In genomic region chr1:16009030-16009460, GRCh38 we compare ENCODE assay signal across 9 cellular contexts. TPM values are rescaled to one million over a fixed set of nuclear protein-coding genes. Genes with fewer than 3 reads are reported as not detected.
A peak's percentile ranks its signal among the peaks of the same experiment; 100 is the strongest.
DNase-seq lines count a peak whose midpoint lies in the region; ATAC-seq and TF ChIP-seq lines count a peak whose summit lies in the region.
"Had no signal": no experiment of that assay in that cellular context is flagged by ENCODE, and none has a peak within 500 bp of the region (broad histone marks: within the 10 kb centered on the region; RNA-seq: fewer than 3 reads in every experiment).

No MANE protein-coding gene starts in this region.

- H3K4me1 Mint-ChIP-seq in activated naive CD4-positive, alpha-beta T cell treated with anti-CD3 and anti-CD28 coated beads, Interleukin-2, amount 10 ng/mL, durations not matched to agents 7 days and 5 days, result peaks cover 4% of the 10 kb centered on the region
- H3K4me1 Mint-ChIP-seq in glutamatergic neuron (ENCODE audit: low read depth, unreplicated experiment), result no peaks in the 10 kb centered on the region

- DNase-seq in EH (ENCODE audit: low read depth) (peak; percentile 76), LoVo (ENCODE audit: low spot score) (peak; percentile 67), SKM-1 treated with dmso at 0.1 percent for 144 hours (lab: John Stamatoyannopoulos, UW; ENCODE audit: unreplicated experiment) (peak; percentile 45), glutamatergic neuron (peak; percentile 93), prostate gland (ENCODE audit: low spot score) (peak; percentile 73), uterus (peak; percentile 83 to 88)
- DNase-seq in activated naive CD4-positive, alpha-beta T cell treated with anti-CD3 and anti-CD28 coated beads, Interleukin-2, amount 10 ng/mL, durations not matched to agents 7 days and 5 days, result peak; percentile 82

- TF ChIP-seq CTCF in glutamatergic neuron (IDR thresholded peaks at IDR 0.05; ENCODE audit: partially characterized antibody, unreplicated experiment) (peak; percentile 98), prostate gland (IDR thresholded peaks at IDR 0.05) (peak; percentile 95 to 99 (median 97)), uterus (IDR thresholded peaks at IDR 0.05) (peak; percentile 95 to 98 (median 98))

- no peaks in the 10 kb centered on the region for H3K36me3 ChIP-seq in prostate gland
- H3K36me3 ChIP-seq in uterus, result no peaks in the 10 kb centered on the region

- H3K4me1 ChIP-seq in prostate gland (replicated peaks), result peaks cover 2% of the 10 kb centered on the region
- peaks cover 5 to 14% of the 10 kb centered on the region in 2 donors for H3K4me1 ChIP-seq in uterus

- no peaks in the 10 kb centered on the region for H3K27me3 ChIP-seq in prostate gland (replicated peaks; ENCODE audit: insufficient read depth)
- no peaks in the 10 kb centered on the region for H3K27me3 ChIP-seq in uterus

- H3K9me3 Mint-ChIP-seq in activated naive CD4-positive, alpha-beta T cell treated with anti-CD3 and anti-CD28 coated beads, Interleukin-2, amount 10 ng/mL, durations not matched to agents 7 days and 5 days, result no peaks in the 10 kb centered on the region
- H3K9me3 Mint-ChIP-seq in glutamatergic neuron (ENCODE audit: unreplicated experiment), result peaks cover 3% of the 10 kb centered on the region
- H3K9me3 Mint-ChIP-seq: dendritic cell treated with granulocyte-macrophage colony-stimulating factor and Interleukin-4, amounts not matched to agents 40 ng/mL and 50 ng/mL, for 4 days had no signal

- no peak overlapping the region for H3K27ac Mint-ChIP-seq in activated naive CD4-positive, alpha-beta T cell treated with anti-CD3 and anti-CD28 coated beads, Interleukin-2, amount 10 ng/mL, durations not matched to agents 7 days and 5 days
- H3K27ac Mint-ChIP-seq in glutamatergic neuron (ENCODE audit: unreplicated experiment), result no peak overlapping the region
- H3K27ac Mint-ChIP-seq: dendritic cell treated with granulocyte-macrophage colony-stimulating factor and Interleukin-4, amounts not matched to agents 40 ng/mL and 50 ng/mL, for 4 days had no signal

- WGBS in prostate gland, result 7% methylated on average over 4 of the region's 4 CpGs

- no peaks in the 10 kb centered on the region for H3K36me3 Mint-ChIP-seq in activated naive CD4-positive, alpha-beta T cell treated with anti-CD3 and anti-CD28 coated beads, Interleukin-2, amount 10 ng/mL, durations not matched to agents 7 days and 5 days
- H3K36me3 Mint-ChIP-seq in glutamatergic neuron (ENCODE audit: unreplicated experiment), result no peaks in the 10 kb centered on the region

- intact Hi-C loops in prostate gland (cut with DNase I), result loop anchor here (1.0 to 5.0 kb wide), 2 partner anchors 23 to 48 kb away; no protein-coding TSS in a partner anchor
- intact Hi-C loops in uterus (cut with DNase I; ENCODE audit: low total_unique reads), result loop anchor here (2.0 kb wide), 1 partner anchor 48 kb away; no protein-coding TSS in a partner anchor

- H3K4me3 ChIP-seq in prostate gland (no peak overlapping the region), uterus (no peak overlapping the region)

- H3K27me3 Mint-ChIP-seq in activated naive CD4-positive, alpha-beta T cell treated with anti-CD3 and anti-CD28 coated beads, Interleukin-2, amount 10 ng/mL, durations not matched to agents 7 days and 5 days, result peaks cover 50% of the 10 kb centered on the region
- H3K27me3 Mint-ChIP-seq in glutamatergic neuron (ENCODE audit: unreplicated experiment), result peaks cover 5% of the 10 kb centered on the region

- TF ChIP-seq POLR2A in prostate gland (IDR thresholded peaks at IDR 0.05) (no peak), uterus (IDR thresholded peaks at IDR 0.05) (no peak)

- no peak for ATAC-seq in HG02973 (IDR thresholded peaks at IDR 0.05; ENCODE audit: unreplicated experiment)

- H3K9me3 ChIP-seq in prostate gland, result no peaks in the 10 kb centered on the region
- H3K9me3 ChIP-seq in uterus, result no peaks in the 10 kb centered on the region

- H3K27ac ChIP-seq in prostate gland (no peak overlapping the region), uterus (no peak overlapping the region)

- H3K4me3 Mint-ChIP-seq in activated naive CD4-positive, alpha-beta T cell treated with anti-CD3 and anti-CD28 coated beads, Interleukin-2, amount 10 ng/mL, durations not matched to agents 7 days and 5 days, result no peak overlapping the region
- H3K4me3 Mint-ChIP-seq in glutamatergic neuron (ENCODE audit: unreplicated experiment), result no peak overlapping the region
- H3K4me3 Mint-ChIP-seq: dendritic cell treated with granulocyte-macrophage colony-stimulating factor and Interleukin-4, amounts not matched to agents 40 ng/mL and 50 ng/mL, for 4 days had no signal

- CTCF ChIA-PET in activated naive CD4-positive, alpha-beta T cell treated with anti-CD3 and anti-CD28 coated beads, Interleukin-2, amount 10 ng/mL, durations not matched to agents 7 days and 5 days (lab: Charles Lee), result interaction anchor here (0.6 to 6.1 kb wide), 10 partner anchors 10 to 218 kb away, joined by 3 to 47 read pairs (median 6); no protein-coding TSS in a partner anchor

RNA-seq across cellular contexts. Expression of gene SRARP, which starts 5.0 kb away (rescaled TPM):
- total RNA-seq in glutamatergic neuron (ENCODE audit: unreplicated experiment), result not detected
- 1 to 10 TPM in 1 of 2 donors, not detected in 1; 2.7 TPM for total RNA-seq in prostate gland
- total RNA-seq in uterus, result not detected

RNA-seq across cellular contexts. Expression of gene HSPB7, which starts 8.8 kb away (rescaled TPM):
- not detected for total RNA-seq in glutamatergic neuron (ENCODE audit: unreplicated experiment)
- 10 to 100 TPM; 11.4 to 20.4 TPM for total RNA-seq in prostate gland
- total RNA-seq in uterus, result 100 to 1,000 TPM in 1 of 4 donors, 10 to 100 TPM in 2, 1 to 10 TPM in 1; 8.7 to 283 (median 22.6) TPM

RNA-seq across cellular contexts. Expression of gene CLCNKA, which starts 12.8 kb away (rescaled TPM):
- 0.34 TPM for total RNA-seq in glutamatergic neuron (ENCODE audit: unreplicated experiment)
- 1 to 10 TPM in 1 of 2 donors, under 1 TPM in 1; 0.41 to 2.1 TPM for total RNA-seq in prostate gland
- 1 to 10 TPM in 1 of 4 donors, not detected in 3; 2.9 TPM for total RNA-seq in uterus

RNA-seq across cellular contexts. Expression of gene ZBTB17, which starts 33.1 kb away (rescaled TPM):
- total RNA-seq in glutamatergic neuron (ENCODE audit: unreplicated experiment), result 86.9 TPM
- total RNA-seq in prostate gland, result 10 to 100 TPM; 28.2 to 50.8 TPM
- 100 to 1,000 TPM in 1 of 4 donors, 10 to 100 TPM in 3; 21.3 to 120 (median 70.0) TPM for total RNA-seq in uterus

RNA-seq across cellular contexts. Expression of gene CLCNKB, which starts 34.5 kb away (rescaled TPM):
- total RNA-seq in glutamatergic neuron (ENCODE audit: unreplicated experiment) (not detected), prostate gland (1 to 10 TPM; 1.0 to 1.9 TPM), uterus (1 to 10 TPM in 2 of 4 donors, under 1 TPM in 1, not detected in 1; 0.41 to 1.9 (median 1.2) TPM)
